ENCODE assay signal across 1 cellular context in genomic region chr2:43399098-43399497, GRCh38.
TF ChIP-seq lines count a peak whose summit lies in the region.

No MANE protein-coding gene starts in this region.

TF ChIP-seq in SK-N-SH treated with all-trans-retinoic acid at 6 μM for 48 hours, 23 proteins besides CTCF, POLR2A, EP300 and RAD21 (continued from another document):
- TF ChIP-seq, protein P1, sequence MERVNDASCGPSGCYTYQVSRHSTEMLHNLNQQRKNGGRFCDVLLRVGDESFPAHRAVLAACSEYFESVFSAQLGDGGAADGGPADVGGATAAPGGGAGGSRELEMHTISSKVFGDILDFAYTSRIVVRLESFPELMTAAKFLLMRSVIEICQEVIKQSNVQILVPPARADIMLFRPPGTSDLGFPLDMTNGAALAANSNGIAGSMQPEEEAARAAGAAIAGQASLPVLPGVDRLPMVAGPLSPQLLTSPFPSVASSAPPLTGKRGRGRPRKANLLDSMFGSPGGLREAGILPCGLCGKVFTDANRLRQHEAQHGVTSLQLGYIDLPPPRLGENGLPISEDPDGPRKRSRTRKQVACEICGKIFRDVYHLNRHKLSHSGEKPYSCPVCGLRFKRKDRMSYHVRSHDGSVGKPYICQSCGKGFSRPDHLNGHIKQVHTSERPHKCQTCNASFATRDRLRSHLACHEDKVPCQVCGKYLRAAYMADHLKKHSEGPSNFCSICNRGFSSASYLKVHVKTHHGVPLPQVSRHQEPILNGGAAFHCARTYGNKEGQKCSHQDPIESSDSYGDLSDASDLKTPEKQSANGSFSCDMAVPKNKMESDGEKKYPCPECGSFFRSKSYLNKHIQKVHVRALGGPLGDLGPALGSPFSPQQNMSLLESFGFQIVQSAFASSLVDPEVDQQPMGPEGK (CRISPR knock-in tag; IDR thresholded peaks at IDR 0.05; ENCODE audit: borderline replicate concordance) = no peak
- no peak for TF ChIP-seq ZFP30 (CRISPR knock-in tag; IDR thresholded peaks at IDR 0.05)
- no peak for TF ChIP-seq TSHZ2 (CRISPR knock-in tag; IDR thresholded peaks at IDR 0.05)
TF ChIP-seq in SK-N-SH treated with all-trans-retinoic acid at 6 μM for 48 hours: peak in this region for 0.
